8 cellular contexts compared by ENCODE assay signal in the genomic region with DNA sequence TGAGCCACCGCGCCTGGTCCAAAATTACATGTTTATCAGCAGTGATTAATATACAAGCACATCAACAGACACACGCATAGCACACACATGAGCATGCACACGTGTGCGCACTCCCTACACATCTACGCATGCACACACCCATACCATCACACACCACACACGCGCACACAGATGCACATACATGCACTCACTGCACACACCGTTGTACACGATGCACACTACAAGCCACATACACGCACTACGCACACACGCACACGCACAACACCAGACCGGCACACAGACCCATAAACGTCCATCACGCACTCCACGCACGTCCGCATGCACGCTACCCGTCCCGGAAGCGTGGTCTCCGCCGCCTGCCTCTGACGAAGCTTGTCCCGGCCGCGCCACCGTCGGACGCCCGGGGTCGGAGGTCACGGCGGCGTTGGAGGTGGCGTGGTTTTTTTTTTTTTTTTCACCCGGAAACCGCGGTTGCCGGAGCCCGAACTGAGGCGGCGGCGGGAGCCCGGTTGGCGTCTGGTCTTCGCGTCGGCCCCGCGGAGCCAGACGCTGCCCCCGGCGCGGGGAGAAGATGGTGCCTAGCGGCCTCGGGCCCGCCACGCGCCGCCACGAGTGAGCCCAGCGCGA. TPM values are rescaled to one million over a fixed set of nuclear protein-coding genes. Genes with fewer than 3 reads are reported as not detected.
DNase-seq lines count a peak whose midpoint lies in the region; ATAC-seq, FAIRE-seq and TF ChIP-seq lines count a peak whose summit lies in the region.

TMEM248 (plus strand) TSS at position 457 of the 627 bp plus-strand sequence. CDS start 20,641 bp downstream, outside the sequence.

- DNase-seq in NCI-H187 (lab: John Stamatoyannopoulos, UW) (peak; percentile 74 to 79), ascending aorta (ENCODE audit: low spot score in 2 of 2) (peak; percentile 38 to 94), right atrium auricular region (ENCODE audit: low spot score) (peak; percentile 87), pulmonary artery endothelial cell (ENCODE audit: low read depth, low spot score) (peak; percentile 50), urothelium cell line (ENCODE audit: low spot score) (peak; percentile 90)
- peak; percentile 91 for DNase-seq in T-helper 2 cell treated with Interferon-gamma antibody and Interleukin-4, amounts not matched to agents 5 μg/mL and 100 μg/mL, for 36 hours (ENCODE audit: low spot score)

- peak within 1 kb of the TSS; percentile 74 to 86 for H3K27ac ChIP-seq in ascending aorta
- peak within 1 kb of the TSS; percentile 72 to 79 for H3K27ac ChIP-seq in right atrium auricular region

- H3K4me1 ChIP-seq in ascending aorta: peaks cover 6 to 25% of the 10 kb centered on the region in 2 donors
- H3K4me1 ChIP-seq in right atrium auricular region: peaks cover 0 to 34% of the 10 kb centered on the region in 2 donors

- FAIRE-seq in urothelium cell line (lab: Jason Lieb, UNC): peak; percentile 98

- H3K27ac Mint-ChIP-seq in T-helper 2 cell treated with Interferon-gamma antibody and Interleukin-4, amounts not matched to agents 5 μg/mL and 100 μg/mL, for 36 hours: peak within 1 kb of the TSS; percentile 95

- peaks cover 2% of the 10 kb centered on the region for H3K27me3 Mint-ChIP-seq in T-helper 2 cell treated with Interferon-gamma antibody and Interleukin-4, amounts not matched to agents 5 μg/mL and 100 μg/mL, for 36 hours (ENCODE audit: low read depth)

- H3K9me3 ChIP-seq in ascending aorta (no peaks in the 10 kb centered on the region), right atrium auricular region (no peaks in the 10 kb centered on the region)

- H3K27me3 ChIP-seq in ascending aorta (no peaks in the 10 kb centered on the region), right atrium auricular region (no peaks in the 10 kb centered on the region)

- peaks cover 14% of the 10 kb centered on the region for H3K36me3 Mint-ChIP-seq in T-helper 2 cell treated with Interferon-gamma antibody and Interleukin-4, amounts not matched to agents 5 μg/mL and 100 μg/mL, for 36 hours (ENCODE audit: low read depth)

- TF ChIP-seq CTCF in ascending aorta (IDR thresholded peaks at IDR 0.05) (no peak), right atrium auricular region (IDR thresholded peaks at IDR 0.05) (no peak)

- peaks cover 20% of the 10 kb centered on the region for H3K4me1 Mint-ChIP-seq in T-helper 2 cell treated with Interferon-gamma antibody and Interleukin-4, amounts not matched to agents 5 μg/mL and 100 μg/mL, for 36 hours (ENCODE audit: low read depth)

- H3K4me3 Mint-ChIP-seq in T-helper 2 cell treated with Interferon-gamma antibody and Interleukin-4, amounts not matched to agents 5 μg/mL and 100 μg/mL, for 36 hours: peak within 1 kb of the TSS; percentile 93

- H3K36me3 ChIP-seq in ascending aorta: peaks cover 0 to 4% of the 10 kb centered on the region in 2 donors
- H3K36me3 ChIP-seq in right atrium auricular region: no peaks in the 10 kb centered on the region

- H3K9me3 Mint-ChIP-seq in T-helper 2 cell treated with Interferon-gamma antibody and Interleukin-4, amounts not matched to agents 5 μg/mL and 100 μg/mL, for 36 hours: no peaks in the 10 kb centered on the region

- ATAC-seq in GM18498 (IDR thresholded peaks at IDR 0.05; ENCODE audit: unreplicated experiment) (peak; percentile 86), HG02870 (IDR thresholded peaks at IDR 0.05; ENCODE audit: unreplicated experiment) (peak; percentile 70)

- intact Hi-C loops in ascending aorta (cut with DNase I): loop anchor here (1.0 to 10.0 kb wide), 4 partner anchors 76 to 1166 kb away; partner anchors contain the start of genes KCTD7, SBDS and TYW1

- H3K4me3 ChIP-seq in ascending aorta (peak within 1 kb of the TSS; percentile 86 to 97), right atrium auricular region (peak within 1 kb of the TSS; percentile 84 to 97)

RNA-seq across cellular contexts. Expression of gene TMEM248, which starts in this region (rescaled TPM):
- total RNA-seq in ascending aorta (278 TPM), right atrium auricular region (100 to 1,000 TPM in 1 of 2 donors, 10 to 100 TPM in 1; 61.9 to 111 TPM), pulmonary artery endothelial cell (79.1 and 114 TPM in 2 replicates)

Comparison
In these comparisons a context has a peak if more than half of its experiments do, and no peak if none do; other contexts are left out.
1. Peak in every context shown above with its lines: DNase-seq, ATAC-seq, H3K4me3 ChIP-seq and H3K27ac ChIP-seq.